ENCODE assay signal across 9 cellular contexts in genomic region chr15:29364429-29365078, GRCh38.
DNase-seq lines count a peak whose midpoint lies in the region; ATAC-seq and TF ChIP-seq lines count a peak whose summit lies in the region.
"Had no signal": no experiment of that assay in that cellular context is flagged by ENCODE, and none has a peak within 500 bp of the region (broad histone marks: within the 10 kb centered on the region; RNA-seq: fewer than 3 reads in every experiment).

No MANE protein-coding gene starts in this region.

- TF ChIP-seq CTCF in GM12865 (IDR thresholded peaks at IDR 0.05; ENCODE audit: insufficient read depth, low read depth, low read length, missing control alignments) (peak; percentile 38), NB4 (IDR thresholded peaks at IDR 0.05; ENCODE audit: low read depth, low read length) (peak; percentile 6), choroid plexus epithelial cell (conservative IDR thresholded peaks at IDR 0.05; ENCODE audit: low read depth, low read length) (peak; percentile 37), omental fat pad (IDR thresholded peaks at IDR 0.05) (no peak), MM.1S (IDR thresholded peaks at IDR 0.05; ENCODE audit: low read length) (no peak)

- H3K27ac ChIP-seq in MM.1S (ENCODE audit: low read length) = no peak overlapping the region

- H3F3A ChIP-seq in MM.1S (ENCODE audit: insufficient read depth, low read length) = no peaks in the 10 kb centered on the region

- H3K4me1 ChIP-seq in MM.1S (ENCODE audit: low read length) = no peaks in the 10 kb centered on the region

- H3K27me3 ChIP-seq in MM.1S (replicated peaks; ENCODE audit: insufficient read depth, low read length) = no peaks in the 10 kb centered on the region

- H3K4me3 ChIP-seq in GM12865 (ENCODE audit: low read depth, low read length) (no peak overlapping the region), NB4 (ENCODE audit: low read depth, low read length) (no peak overlapping the region), choroid plexus epithelial cell (ENCODE audit: low read depth, low read length) (no peak overlapping the region), MM.1S (ENCODE audit: low read length) (no peak overlapping the region)

- ATAC-seq in omental fat pad (ENCODE audit: low FRiP score) = peak; percentile 83
- no peak for ATAC-seq in esophagus mucosa
- ATAC-seq in HG03135 (IDR thresholded peaks at IDR 0.05; ENCODE audit: unreplicated experiment) = no peak

- TF ChIP-seq POLR2A in NB4 (IDR thresholded peaks at IDR 0.05; ENCODE audit: extremely low read depth, insufficient read length) (no peak), erythroblast (IDR thresholded peaks at IDR 0.05; ENCODE audit: low read length) (no peak)

- no peaks in the 10 kb centered on the region for H4K20me1 ChIP-seq in MM.1S (ENCODE audit: insufficient read depth, low read length)

- no peaks in the 10 kb centered on the region for H3K79me2 ChIP-seq in MM.1S (ENCODE audit: low read length)

- DNase-seq in GM12865 (ENCODE audit: low read depth) (peak; percentile 49), NB4 (ENCODE audit: low read depth) (peak; percentile 23), choroid plexus epithelial cell (ENCODE audit: low read depth) (peak; percentile 33), omental fat pad (ENCODE audit: low spot score) (no peak), erythroblast (lab: John Stamatoyannopoulos, UW) (no peak), MM.1S (no peak)
- DNase-seq: Right ventricle myocardium superior had no signal

- H3K4me2 ChIP-seq in MM.1S (ENCODE audit: low read depth, low read length) = no peak overlapping the region

- H3K9ac ChIP-seq in MM.1S (ENCODE audit: low read length) = no peak overlapping the region

- no peaks in the 10 kb centered on the region for H3K9me3 ChIP-seq in MM.1S (replicated peaks; ENCODE audit: insufficient read depth, low read length)

- no peaks in the 10 kb centered on the region for H3K9me2 ChIP-seq in MM.1S (replicated peaks; ENCODE audit: insufficient read depth, low read length)

- H3K36me3 ChIP-seq in MM.1S (replicated peaks; ENCODE audit: insufficient read depth, low read length) = no peaks in the 10 kb centered on the region

- no peak overlapping the region for H2AFZ ChIP-seq in MM.1S (ENCODE audit: low read length)

Comparison
In these comparisons a context has a peak if more than half of its experiments do, and no peak if none do; other contexts are left out.
1. DNase-seq: peak in GM12865 (single experiment), NB4 (single experiment) and choroid plexus epithelial cell (single experiment); none in omental fat pad (single experiment), erythroblast (0 of 2) and MM.1S (single experiment).
2. CTCF ChIP-seq: peak in GM12865 (single experiment), NB4 (single experiment) and choroid plexus epithelial cell (single experiment); none in omental fat pad (0 of 3) and MM.1S (single experiment).